In the genomic region with DNA sequence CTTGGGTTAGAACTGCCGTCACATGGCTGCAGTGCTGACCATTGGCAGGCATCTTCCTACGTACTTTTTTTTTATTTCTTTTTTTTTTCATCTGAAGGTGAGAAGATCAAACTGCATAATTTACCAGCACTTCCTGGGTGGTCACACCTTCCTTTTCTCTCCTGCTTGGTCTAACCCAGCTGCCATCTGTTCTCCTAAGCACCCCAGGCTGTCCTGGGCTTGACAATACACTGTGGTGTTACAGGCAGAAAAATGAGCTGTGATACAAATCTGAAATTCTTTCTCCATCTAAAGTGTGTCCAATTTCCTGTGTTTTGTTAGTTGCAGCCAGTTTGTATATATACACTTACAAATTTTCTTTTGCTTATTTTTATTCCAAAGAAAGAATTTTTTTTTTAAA, we compare ENCODE assay signal across 1 cellular context.
TF ChIP-seq lines count a peak whose summit lies in the region.

No MANE protein-coding gene starts in this region.

TF ChIP-seq in WTC11, 78 proteins besides CTCF, POLR2A, EP300 and RAD21 (continued from another document):
- TF ChIP-seq, protein P1, sequence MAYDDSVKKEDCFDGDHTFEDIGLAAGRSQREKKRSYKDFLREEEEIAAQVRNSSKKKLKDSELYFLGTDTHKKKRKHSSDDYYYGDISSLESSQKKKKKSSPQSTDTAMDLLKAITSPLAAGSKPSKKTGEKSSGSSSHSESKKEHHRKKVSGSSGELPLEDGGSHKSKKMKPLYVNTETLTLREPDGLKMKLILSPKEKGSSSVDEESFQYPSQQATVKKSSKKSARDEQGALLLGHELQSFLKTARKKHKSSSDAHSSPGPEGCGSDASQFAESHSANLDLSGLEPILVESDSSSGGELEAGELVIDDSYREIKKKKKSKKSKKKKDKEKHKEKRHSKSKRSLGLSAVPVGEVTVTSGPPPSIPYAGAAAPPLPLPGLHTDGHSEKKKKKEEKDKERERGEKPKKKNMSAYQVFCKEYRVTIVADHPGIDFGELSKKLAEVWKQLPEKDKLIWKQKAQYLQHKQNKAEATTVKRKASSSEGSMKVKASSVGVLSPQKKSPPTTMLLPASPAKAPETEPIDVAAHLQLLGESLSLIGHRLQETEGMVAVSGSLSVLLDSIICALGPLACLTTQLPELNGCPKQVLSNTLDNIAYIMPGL (CRISPR knock-in tag; IDR thresholded peaks at IDR 0.05) = no peak
